14 cellular contexts compared by ENCODE assay signal in the genomic region with DNA sequence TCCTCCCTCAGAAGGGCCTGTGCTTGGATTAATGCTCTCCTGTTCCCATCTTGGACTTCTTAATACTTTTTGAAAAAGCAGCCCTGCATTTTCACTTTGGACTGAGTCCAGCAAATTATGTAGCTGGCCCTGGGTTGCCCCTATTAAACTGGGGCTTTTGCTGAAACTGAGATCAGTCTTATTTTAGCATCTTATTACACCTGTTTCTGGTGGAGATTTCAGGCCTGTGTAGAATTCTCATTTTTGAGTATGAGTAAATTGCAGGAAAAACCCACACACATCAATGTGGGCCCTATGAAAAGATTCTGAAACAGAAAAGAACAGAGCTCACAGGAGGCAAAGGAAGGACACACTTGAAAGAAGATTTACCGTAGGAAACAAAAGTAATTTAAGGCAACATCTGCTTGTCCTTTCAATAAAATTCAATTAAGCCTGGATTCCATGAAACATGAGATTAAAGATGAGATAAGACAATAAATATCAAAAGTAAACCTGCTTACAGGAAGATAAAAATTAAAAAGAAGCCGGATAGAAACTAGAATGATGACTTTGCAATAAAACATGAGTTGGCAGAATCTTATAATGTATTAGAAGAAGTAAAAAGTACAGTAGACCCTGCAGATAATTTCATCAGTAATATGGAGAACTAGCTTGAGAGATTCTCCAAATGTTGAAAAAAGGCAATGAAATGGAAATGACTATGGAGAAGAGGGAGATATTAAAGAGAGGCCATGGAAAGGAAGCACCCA.
A peak's percentile ranks its signal among the peaks of the same experiment; 100 is the strongest.
DNase-seq lines count a peak whose midpoint lies in the region; ATAC-seq lines count a peak whose summit lies in the region.
"Had no signal": no experiment of that assay in that cellular context is flagged by ENCODE, and none has a peak within 500 bp of the region (broad histone marks: within the 10 kb centered on the region; RNA-seq: fewer than 3 reads in every experiment).

No MANE protein-coding gene starts in this region.

- ATAC-seq in GM18502 (IDR thresholded peaks at IDR 0.05; ENCODE audit: poor library complexity, unreplicated experiment) (peak; percentile 54), GM21367 (IDR thresholded peaks at IDR 0.05; ENCODE audit: unreplicated experiment) (peak; percentile 30), HG02884 (IDR thresholded peaks at IDR 0.05; ENCODE audit: unreplicated experiment) (peak; percentile 46), HG03135 (IDR thresholded peaks at IDR 0.05; ENCODE audit: unreplicated experiment) (no peak), esophagus mucosa (no peak)
- ATAC-seq: activated T-helper 17 cell treated with anti-CD3 and anti-CD28 coated beads, Interleukin-2, amount 50 U/mL, for 72 hours; T-helper 17 cell had no signal

- DNase-seq in NCI-H524 (lab: John Stamatoyannopoulos, UW): peak; percentile 25 to 63
- no peak for DNase-seq in posterior vena cava (ENCODE audit: low spot score)
- DNase-seq in hypothalamus (lab: John Stamatoyannopoulos, UW): no peak
- DNase-seq: activated CD4-positive, alpha-beta T cell treated with anti-CD3 and anti-CD28 coated beads, Interleukin-2, amount 10 ng/mL, durations not matched to agents 24 days and 14 days; NCI-H1105 treated with DMSO at 0.1 percent for 48 hours; sigmoid colon; stimulated activated naive CD4-positive, alpha-beta T cell treated with Interleukin-2 at 50 U/mL for 16 hours; T-helper 17 cell had no signal

- intact Hi-C loops in posterior vena cava (cut with DNase I): no loop called here

Comparison
In these comparisons a context has a peak if more than half of its experiments do, and no peak if none do; other contexts are left out.
1. ATAC-seq: peak in GM18502 (single experiment), GM21367 (single experiment) and HG02884 (single experiment); none in HG03135 (single experiment) and esophagus mucosa (single experiment).
2. DNase-seq: peak in NCI-H524 (2 of 2); none in posterior vena cava (single experiment) and hypothalamus (0 of 51).